In the genomic region with DNA sequence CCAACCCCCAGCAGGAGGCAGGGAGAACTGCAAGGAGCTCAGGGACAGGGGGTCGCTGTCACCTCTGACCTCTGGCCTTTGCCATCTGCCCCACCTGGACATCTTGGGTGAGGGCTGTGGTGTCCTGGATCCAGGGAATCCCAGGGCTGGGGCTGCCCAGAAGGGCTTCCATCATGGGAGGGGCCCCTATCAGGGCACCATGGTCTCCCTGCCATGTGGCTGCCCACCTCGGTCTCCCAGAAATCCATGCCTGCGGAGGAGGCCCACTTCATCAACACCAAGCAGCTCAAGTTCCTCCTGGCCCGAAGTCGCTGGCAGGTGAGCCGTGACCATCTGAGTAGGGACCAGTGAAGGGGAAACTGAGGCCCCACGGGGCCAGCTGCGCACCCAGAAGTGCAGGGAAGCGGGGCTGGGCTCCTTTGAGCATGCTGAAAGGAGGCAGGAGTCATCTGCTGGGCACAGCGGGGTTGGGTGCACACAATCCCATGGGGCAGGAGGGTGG, we compare ENCODE assay signal across 33 cellular contexts. TPM values are rescaled to one million over a fixed set of nuclear protein-coding genes. Genes with fewer than 3 reads are reported as not detected.
DNase-seq lines count a peak whose midpoint lies in the region; ATAC-seq, FAIRE-seq and TF ChIP-seq lines count a peak whose summit lies in the region.
"Had no signal": no experiment of that assay in that cellular context is flagged by ENCODE, and none has a peak within 500 bp of the region (broad histone marks: within the 10 kb centered on the region; RNA-seq: fewer than 3 reads in every experiment).

No MANE protein-coding gene starts in this region.

- H3K27me3 Mint-ChIP-seq in chondrocyte (ENCODE audit: low read depth), result no peaks in the 10 kb centered on the region
- H3K27me3 Mint-ChIP-seq in activated T-helper 17 cell treated with anti-CD3 and anti-CD28 coated beads, Interleukin-2, amount 50 U/mL, for 72 hours, result no peaks in the 10 kb centered on the region
- H3K27me3 Mint-ChIP-seq: activated CD4-positive, alpha-beta memory T cell treated with anti-CD3 and anti-CD28 coated beads, Interleukin-2, amount 10 ng/mL, durations not matched to agents 7 days and 5 days; activated naive CD8-positive, alpha-beta T cell; central memory CD8-positive, alpha-beta T cell had no signal

- no peak for TF ChIP-seq CTCF in chondrocyte (IDR thresholded peaks at IDR 0.05)

- no peaks in the 10 kb centered on the region for H3K4me1 Mint-ChIP-seq in chondrocyte (ENCODE audit: low read depth)
- no peaks in the 10 kb centered on the region for H3K4me1 Mint-ChIP-seq in activated T-helper 17 cell treated with anti-CD3 and anti-CD28 coated beads, Interleukin-2, amount 50 U/mL, for 72 hours
- H3K4me1 Mint-ChIP-seq: activated CD4-positive, alpha-beta memory T cell treated with anti-CD3 and anti-CD28 coated beads, Interleukin-2, amount 10 ng/mL, durations not matched to agents 7 days and 5 days; central memory CD8-positive, alpha-beta T cell; immature natural killer cell; natural killer cell had no signal

- no peak overlapping the region for H3K23ac ChIP-seq in mesenchymal stem cell (ENCODE audit: low read length in 2 of 2)

- H3K4me2 ChIP-seq in BLaER1 (peak overlapping the region; percentile 70), mesenchymal stem cell (ENCODE audit: low read length, poor library complexity, severe bottlenecking) (no peak overlapping the region)
- H3K4me2 ChIP-seq: GM23338 had no signal

- no peaks in the 10 kb centered on the region for H3K79me1 ChIP-seq in mesenchymal stem cell (replicated peaks; ENCODE audit: low read length, poor library complexity, severe bottlenecking)

- H4K20me1 ChIP-seq in BLaER1, result no peaks in the 10 kb centered on the region

- H3K27me3 ChIP-seq in BLaER1 (no peaks in the 10 kb centered on the region), mesenchymal stem cell (ENCODE audit: control insufficient read depth in 1 of 2, insufficient read depth in 1 of 2, low read length in 2 of 2) (peaks cover 5 to 80% of the 10 kb centered on the region in 2 experiments)
- H3K27me3 ChIP-seq: Peyer's patch, upper lobe of left lung had no signal

- H3K36me3 ChIP-seq in BLaER1 (no peaks in the 10 kb centered on the region), mesenchymal stem cell (ENCODE audit: control insufficient read depth in 1 of 2, insufficient read depth in 2 of 2, low read depth in 1 of 2, low read length in 2 of 2) (no peaks in the 10 kb centered on the region)
- H3K36me3 ChIP-seq: gastroesophageal sphincter, Peyer's patch, SJSA1, upper lobe of left lung had no signal

- H3K4me3 ChIP-seq in BLaER1 (no peak overlapping the region), mesenchymal stem cell (ENCODE audit: insufficient read depth in 1 of 2, low read depth in 1 of 2, low read length in 2 of 2) (no peak overlapping the region)
- H3K4me3 ChIP-seq: gastroesophageal sphincter, GM23338, Peyer's patch, SJSA1, upper lobe of left lung had no signal

- WGBS in mesenchymal stem cell, result 90% methylated on average over 10 of the region's 10 CpGs

- no peak overlapping the region for H4K91ac ChIP-seq in mesenchymal stem cell (ENCODE audit: low read length)

- no peak overlapping the region for H4K8ac ChIP-seq in mesenchymal stem cell (ENCODE audit: low read length)

- intact Hi-C loops in posterior vena cava (cut with DNase I), result no loop called here

- H3K36me3 Mint-ChIP-seq in chondrocyte (ENCODE audit: low read depth), result no peaks in the 10 kb centered on the region
- H3K36me3 Mint-ChIP-seq in activated T-helper 17 cell treated with anti-CD3 and anti-CD28 coated beads, Interleukin-2, amount 50 U/mL, for 72 hours (ENCODE audit: low read depth), result no peaks in the 10 kb centered on the region
- H3K36me3 Mint-ChIP-seq: activated naive CD8-positive, alpha-beta T cell; immature natural killer cell; natural killer cell; stimulated activated memory B cell treated with anti-CD40 and anti-IgM and Interleukin-4, amounts not matched to agents 10 μg/mL and 1 μg/mL and 100 μg/mL, for 72 hours had no signal

- no peak for ATAC-seq in activated T-helper 17 cell treated with anti-CD3 and anti-CD28 coated beads, Interleukin-2, amount 50 U/mL, for 72 hours (replicated peaks)
- ATAC-seq: activated CD4-positive, CD25-positive, alpha-beta regulatory T cell treated with anti-CD3 and anti-CD28 coated beads, Interleukin-2, amount 50 U/mL, for 24 hours; gastroesophageal sphincter; GM23338; HepG2; left lobe of liver; natural killer cell; stimulated activated memory B cell treated with anti-CD40 and anti-IgM and Interleukin-4, amounts not matched to agents 10 μg/mL and 1 μg/mL and 100 μg/mL, for 72 hours had no signal

- no peak overlapping the region for H3K27ac ChIP-seq in BLaER1
- H3K27ac ChIP-seq in mesenchymal stem cell (ENCODE audit: low read length, poor library complexity, severe bottlenecking), result no peak overlapping the region
- H3K27ac ChIP-seq: C4-2B, gastroesophageal sphincter, Peyer's patch, SJSA1, upper lobe of left lung had no signal

- H3K9me3 Mint-ChIP-seq in chondrocyte (ENCODE audit: low read depth), result no peaks in the 10 kb centered on the region
- no peaks in the 10 kb centered on the region for H3K9me3 Mint-ChIP-seq in activated T-helper 17 cell treated with anti-CD3 and anti-CD28 coated beads, Interleukin-2, amount 50 U/mL, for 72 hours
- H3K9me3 Mint-ChIP-seq: activated CD4-positive, alpha-beta memory T cell treated with anti-CD3 and anti-CD28 coated beads, Interleukin-2, amount 10 ng/mL, durations not matched to agents 7 days and 5 days; central memory CD8-positive, alpha-beta T cell; GM23338; immature natural killer cell; natural killer cell; stimulated activated memory B cell treated with anti-CD40 and anti-IgM and Interleukin-4, amounts not matched to agents 10 μg/mL and 1 μg/mL and 100 μg/mL, for 72 hours had no signal

- H3K9ac ChIP-seq in BLaER1, result no peak overlapping the region
- no peak overlapping the region for H3K9ac ChIP-seq in mesenchymal stem cell (ENCODE audit: low read length)

- DNase-seq in GM12892 (ENCODE audit: insufficient read length), result peak; percentile 19
- DNase-seq in chondrocyte (ENCODE audit: low spot score), result peak; percentile 64
- peak; percentile 69 for DNase-seq in posterior vena cava (ENCODE audit: low spot score)
- no peak for DNase-seq in AG20443 (ENCODE audit: low spot score)
- no peak for DNase-seq in NCI-H2196 treated with DMSO at 0.1 percent for 48 hours (lab: John Stamatoyannopoulos, UW; ENCODE audit: unreplicated experiment)
- no peak for DNase-seq in mesenchymal stem cell
- DNase-seq: activated CD4-positive, alpha-beta memory T cell treated with anti-CD3 and anti-CD28 coated beads, Interleukin-2, amount 10 ng/mL, durations not matched to agents 7 days and 5 days; activated CD8-positive, alpha-beta memory T cell treated with anti-CD3 and anti-CD28 coated beads, Interleukin-2, amount 50 U/mL, for 48 hours; hypothalamus; immature natural killer cell; natural killer cell; NCI-H1694 treated with DMSO at 0.1 percent for 48 hours; retina; stimulated activated CD4-positive, alpha-beta T cell treated with anti-CD3 and anti-CD28 coated beads, Interleukin-12 subunit alpha, Interleukin-12 subunit beta, amount 100 ng/mL, for 4 hours; stimulated activated CD4-positive, alpha-beta T cell treated with anti-CD3 and anti-CD28 coated beads, Interleukin-4, amount 100 ng/mL, for 24 hours; substantia nigra had no signal

- no peak overlapping the region for H3K27ac Mint-ChIP-seq in chondrocyte (ENCODE audit: unreplicated experiment)
- no peak overlapping the region for H3K27ac Mint-ChIP-seq in activated T-helper 17 cell treated with anti-CD3 and anti-CD28 coated beads, Interleukin-2, amount 50 U/mL, for 72 hours
- H3K27ac Mint-ChIP-seq: activated CD4-positive, alpha-beta memory T cell treated with anti-CD3 and anti-CD28 coated beads, Interleukin-2, amount 10 ng/mL, durations not matched to agents 7 days and 5 days; activated naive CD8-positive, alpha-beta T cell; GM23338; immature natural killer cell; natural killer cell; stimulated activated memory B cell treated with anti-CD40 and anti-IgM and Interleukin-4, amounts not matched to agents 10 μg/mL and 1 μg/mL and 100 μg/mL, for 72 hours had no signal

- H3K4me3 Mint-ChIP-seq in chondrocyte (ENCODE audit: unreplicated experiment), result no peak overlapping the region
- H3K4me3 Mint-ChIP-seq in activated T-helper 17 cell treated with anti-CD3 and anti-CD28 coated beads, Interleukin-2, amount 50 U/mL, for 72 hours, result no peak overlapping the region
- H3K4me3 Mint-ChIP-seq: activated CD4-positive, alpha-beta memory T cell treated with anti-CD3 and anti-CD28 coated beads, Interleukin-2, amount 10 ng/mL, durations not matched to agents 7 days and 5 days; activated naive CD8-positive, alpha-beta T cell; central memory CD8-positive, alpha-beta T cell; GM23338; immature natural killer cell; natural killer cell; stimulated activated memory B cell treated with anti-CD40 and anti-IgM and Interleukin-4, amounts not matched to agents 10 μg/mL and 1 μg/mL and 100 μg/mL, for 72 hours had no signal

- no peak overlapping the region for H3K4ac ChIP-seq in mesenchymal stem cell (ENCODE audit: low read depth in 1 of 2, low read length in 2 of 2)

- no peak for FAIRE-seq in GM12892 (lab: Jason Lieb, UNC)
- FAIRE-seq: GM12891, HepG2 had no signal

- no peak overlapping the region for H2AFZ ChIP-seq in mesenchymal stem cell (ENCODE audit: low read depth, low read length)
- H2AFZ ChIP-seq: GM23338 had no signal

- no peak for TF ChIP-seq POLR2A in GM12892 (IDR thresholded peaks at IDR 0.05; ENCODE audit: low read depth, low read length)

- H2BK15ac ChIP-seq in mesenchymal stem cell (ENCODE audit: low read depth, poor library complexity, severe bottlenecking), result no peak overlapping the region

- H3K4me1 ChIP-seq in BLaER1 (peaks cover 42% of the 10 kb centered on the region), mesenchymal stem cell (ENCODE audit: control insufficient read depth, insufficient read depth, low read depth, low read length) (peaks cover 15% of the 10 kb centered on the region)
- H3K4me1 ChIP-seq: SJSA1 had no signal

- H3K14ac ChIP-seq in mesenchymal stem cell (ENCODE audit: low read length in 2 of 2), result no peak overlapping the region

- H2BK12ac ChIP-seq in mesenchymal stem cell (ENCODE audit: low read length in 2 of 2), result no peak overlapping the region

- H2BK5ac ChIP-seq in mesenchymal stem cell (ENCODE audit: low read depth, low read length, poor library complexity, severe bottlenecking), result no peak overlapping the region

- H3K9me3 ChIP-seq in BLaER1 (no peaks in the 10 kb centered on the region), mesenchymal stem cell (ENCODE audit: control insufficient read depth, low read length) (no peaks in the 10 kb centered on the region)
- H3K9me3 ChIP-seq: gastroesophageal sphincter, Peyer's patch, SJSA1, upper lobe of left lung had no signal

- H2AK5ac ChIP-seq in mesenchymal stem cell (ENCODE audit: low read length, severe bottlenecking), result no peak overlapping the region

- H3K18ac ChIP-seq in mesenchymal stem cell (ENCODE audit: low read depth in 1 of 2, low read length in 2 of 2), result no peak overlapping the region

- H2BK120ac ChIP-seq in mesenchymal stem cell (ENCODE audit: low read depth, low read length), result no peak overlapping the region

RNA-seq across cellular contexts. Expression of a gene that starts 36.1 kb away (rescaled TPM):
- polyA plus RNA-seq in GM12892 (2012; ENCODE audit: missing spikeins), result 7.3 TPM
- total RNA-seq in chondrocyte (16.0 to 22.4 TPM (median 20.0 TPM) in 3 replicates), posterior vena cava (10 to 100 TPM; 12.7 to 13.3 TPM)
- 10 to 100 TPM; 41.7 to 48.6 TPM for total RNA-seq in activated T-helper 17 cell treated with anti-CD3 and anti-CD28 coated beads, Interleukin-2, amount 50 U/mL, for 72 hours
- polyA plus RNA-seq in mesenchymal stem cell (2013, experiment 1 of 2), result 16.3 TPM
- polyA plus RNA-seq in mesenchymal stem cell (2013, experiment 2 of 2), result 15.1 TPM

RNA-seq across cellular contexts. Expression of a gene that starts 46.2 kb away (rescaled TPM):
- polyA plus RNA-seq in GM12892 (2012; ENCODE audit: missing spikeins), result 0.55 TPM
- total RNA-seq in chondrocyte (0.28 to 0.35 TPM in 2 of 3 replicates, not detected in the other), posterior vena cava (1 to 10 TPM in 1 of 2 donors, under 1 TPM in 1; 0.38 to 1.9 TPM)
- 1 to 10 TPM; 1.7 to 1.9 TPM for total RNA-seq in activated T-helper 17 cell treated with anti-CD3 and anti-CD28 coated beads, Interleukin-2, amount 50 U/mL, for 72 hours
- polyA plus RNA-seq in mesenchymal stem cell (2013, experiment 1 of 2), result 1.9 TPM
- 1.7 TPM for polyA plus RNA-seq in mesenchymal stem cell (2013, experiment 2 of 2)
- total RNA-seq: Daoy, dermis microvascular lymphatic vessel endothelial cell, gastroesophageal sphincter, left lobe of liver, SJSA1 had no signal

Comparison
In these comparisons a context has a peak if more than half of its experiments do, and no peak if none do; other contexts are left out.
1. DNase-seq: peak in GM12892 (single experiment), chondrocyte (single experiment) and posterior vena cava (single experiment); none in AG20443 (single experiment), NCI-H2196 treated with DMSO at 0.1 percent for 48 hours (single experiment) and mesenchymal stem cell (single experiment).